ENCODE assay signal across 8 cellular contexts in genomic region chr12:118371354-118372282, GRCh38. TPM values are rescaled to one million over a fixed set of nuclear protein-coding genes. Genes with fewer than 3 reads are reported as not detected.
DNase-seq lines count a peak whose midpoint lies in the region; ATAC-seq and TF ChIP-seq lines count a peak whose summit lies in the region.

No MANE protein-coding gene starts in this region.

- peaks cover 38% of the 10 kb centered on the region for H3K4me1 Mint-ChIP-seq in activated CD4-positive, alpha-beta memory T cell treated with anti-CD3 and anti-CD28 coated beads for 36 hours (ENCODE audit: low read depth)

- H3K27me3 Mint-ChIP-seq in activated CD4-positive, alpha-beta memory T cell treated with anti-CD3 and anti-CD28 coated beads for 36 hours = no peaks in the 10 kb centered on the region

- H3K9me2 ChIP-seq in neural cell (ENCODE audit: insufficient read depth, low read length) = no peaks in the 10 kb centered on the region

- peak overlapping the region; percentile 58 for H3K9ac ChIP-seq in neural cell (ENCODE audit: low read length)

- TF ChIP-seq RAD21 in neural cell (conservative IDR thresholded peaks at IDR 0.05) = no peak

- peak; percentile 23 for DNase-seq in stimulated activated CD4-positive, alpha-beta T cell treated with anti-CD3 and anti-CD28 coated beads, Interleukin-15, amount 100 ng/mL, for 24 hours
- DNase-seq in stimulated activated CD4-positive, alpha-beta T cell treated with anti-CD3 and anti-CD28 coated beads, Interleukin-1b, Interleukin-23, amount 100 ng/mL, for 48 hours = no peak
- peak; percentile 18 for DNase-seq in activated CD4-positive, alpha-beta memory T cell treated with anti-CD3 and anti-CD28 coated beads for 36 hours
- no peak for DNase-seq in superior temporal gyrus (ENCODE audit: extremely low spot score)

- no peaks in the 10 kb centered on the region for H3K36me3 ChIP-seq in esophagus (ENCODE audit: control insufficient read depth in 2 of 2, insufficient read depth in 2 of 2, low read length in 1 of 2)
- H3K36me3 ChIP-seq in neural cell (ENCODE audit: insufficient read depth, low read length) = no peaks in the 10 kb centered on the region

- H4K20me1 ChIP-seq in neural cell (ENCODE audit: insufficient read depth) = no peaks in the 10 kb centered on the region

- H3K9me3 ChIP-seq in esophagus (ENCODE audit: control insufficient read depth in 2 of 2, insufficient read depth in 1 of 2, low read depth in 1 of 2, low read length in 1 of 2) (no peaks in the 10 kb centered on the region), neural cell (ENCODE audit: low read length) (no peaks in the 10 kb centered on the region)

- peak overlapping the region; percentile 81 to 92 for H3K4me3 ChIP-seq in esophagus (ENCODE audit: low read depth in 1 of 2, low read length in 2 of 2)
- peak overlapping the region; percentile 91 for H3K4me3 ChIP-seq in neural cell (ENCODE audit: low read length)

- no peak overlapping the region for H3K27ac Mint-ChIP-seq in activated CD4-positive, alpha-beta memory T cell treated with anti-CD3 and anti-CD28 coated beads for 36 hours

- no peak for TF ChIP-seq EP300 in neural cell (conservative IDR thresholded peaks at IDR 0.05; ENCODE audit: poor library complexity, severe bottlenecking)

- no peak overlapping the region for H3K27ac ChIP-seq in esophagus (ENCODE audit: low read depth in 2 of 2, low read length in 1 of 2)
- no peak overlapping the region for H3K27ac ChIP-seq in neural cell (ENCODE audit: low read length)

- H3F3A ChIP-seq in neural cell (ENCODE audit: insufficient read depth, low read length, poor library complexity, severe bottlenecking) = no peaks in the 10 kb centered on the region

- WGBS in esophagus, 2 donors = 1% methylated on average over 59 of the region's 59 CpGs

- ATAC-seq in HG02870 (IDR thresholded peaks at IDR 0.05; ENCODE audit: unreplicated experiment) (no peak), HG03520 (IDR thresholded peaks at IDR 0.05; ENCODE audit: unreplicated experiment) (no peak)

- CTCF ChIA-PET in activated CD4-positive, alpha-beta memory T cell treated with anti-CD3 and anti-CD28 coated beads for 36 hours (lab: Charles Lee) = interaction anchor here (0.6 to 1.2 kb wide), 4 partner anchors 12 to 498 kb away, joined by 3 to 7 read pairs (median 4); no protein-coding TSS in a partner anchor

- H3K27me3 ChIP-seq in esophagus (ENCODE audit: control insufficient read depth in 1 of 2, insufficient read depth in 2 of 2, low read length in 2 of 2) = no peaks in the 10 kb centered on the region
- H3K27me3 ChIP-seq in neural cell (ENCODE audit: insufficient read depth, low read depth, low read length) = peaks cover 25% of the 10 kb centered on the region

- H3K4me2 ChIP-seq in neural cell (ENCODE audit: low read length) = peak overlapping the region; percentile 52

- peak overlapping the region; percentile 90 for H3K4me3 Mint-ChIP-seq in activated CD4-positive, alpha-beta memory T cell treated with anti-CD3 and anti-CD28 coated beads for 36 hours

- H2AFZ ChIP-seq in neural cell (ENCODE audit: low read depth, low read length) = no peak overlapping the region

- H3K36me3 Mint-ChIP-seq in activated CD4-positive, alpha-beta memory T cell treated with anti-CD3 and anti-CD28 coated beads for 36 hours = no peaks in the 10 kb centered on the region

- H3K9me3 Mint-ChIP-seq in activated CD4-positive, alpha-beta memory T cell treated with anti-CD3 and anti-CD28 coated beads for 36 hours = no peaks in the 10 kb centered on the region

- POLR2A ChIA-PET in activated CD4-positive, alpha-beta memory T cell treated with anti-CD3 and anti-CD28 coated beads for 36 hours (lab: Charles Lee) = no interaction called here

- H3K4me1 ChIP-seq in esophagus (ENCODE audit: control insufficient read depth in 2 of 2, insufficient read depth in 2 of 2, low read length in 1 of 2) = no peaks in the 10 kb centered on the region

- no peak for TF ChIP-seq CTCF in neural cell (IDR thresholded peaks at IDR 0.05; ENCODE audit: poor library complexity, severe bottlenecking)

- H3K79me2 ChIP-seq in neural cell (replicated peaks; ENCODE audit: insufficient read depth, low read length) = no peaks in the 10 kb centered on the region

- intact Hi-C loops in activated CD4-positive, alpha-beta memory T cell treated with anti-CD3 and anti-CD28 coated beads for 36 hours (cut with micrococcal nuclease) = loop anchor here (5.0 to 10.0 kb wide), 2 partner anchors 319 to 1293 kb away; partner anchors contain the start of gene PRKAB1

TF ChIP-seq in neural cell, 6 proteins besides CTCF, POLR2A, EP300 and RAD21:
- TF ChIP-seq EZH2 (IDR thresholded peaks at IDR 0.05; ENCODE audit: borderline replicate concordance, insufficient read depth, low read length, poor library complexity, severe bottlenecking) (peak; percentile 22), REST (IDR thresholded peaks at IDR 0.05; ENCODE audit: borderline replicate concordance) (no peak)

RNA-seq across cellular contexts. Expression of gene TAOK3, which starts 1.1 kb away (rescaled TPM):
- total RNA-seq in activated CD4-positive, alpha-beta memory T cell treated with anti-CD3 and anti-CD28 coated beads for 36 hours = 10 to 100 TPM; 47.5 to 50.4 TPM
- polyA plus RNA-seq in esophagus = 10 to 100 TPM; 11.3 to 12.2 TPM
- polyA plus RNA-seq in neural cell = 139 and 148 TPM in 2 replicates
- 90.3 and 108 TPM in 2 replicates for polyA minus RNA-seq in neural cell

RNA-seq across cellular contexts. Expression of gene SUDS3, which starts 4.7 kb away (rescaled TPM):
- 10 to 100 TPM; 20.6 to 22.0 TPM for total RNA-seq in activated CD4-positive, alpha-beta memory T cell treated with anti-CD3 and anti-CD28 coated beads for 36 hours
- polyA plus RNA-seq in esophagus (10 to 100 TPM; 13.0 to 13.8 TPM), neural cell (59.1 and 67.9 TPM in 2 replicates)
- 64.0 and 68.1 TPM in 2 replicates for polyA minus RNA-seq in neural cell

Comparison
In these comparisons a context has a peak if more than half of its experiments do, and no peak if none do; other contexts are left out.
1. DNase-seq: peak in stimulated activated CD4-positive, alpha-beta T cell treated with anti-CD3 and anti-CD28 coated beads, Interleukin-15, amount 100 ng/mL, for 24 hours (single experiment) and activated CD4-positive, alpha-beta memory T cell treated with anti-CD3 and anti-CD28 coated beads for 36 hours (single experiment); none in stimulated activated CD4-positive, alpha-beta T cell treated with anti-CD3 and anti-CD28 coated beads, Interleukin-1b, Interleukin-23, amount 100 ng/mL, for 48 hours (single experiment) and superior temporal gyrus (single experiment).
2. RNA of gene TAOK3, which starts 1.1 kb away (polyA plus RNA-seq): 139 to 148 TPM in neural cell; 11.3 to 12.2 TPM in esophagus; every median in the first group is over 10 times any median in the second.